16 cellular contexts compared by ENCODE assay signal in the genomic region with DNA sequence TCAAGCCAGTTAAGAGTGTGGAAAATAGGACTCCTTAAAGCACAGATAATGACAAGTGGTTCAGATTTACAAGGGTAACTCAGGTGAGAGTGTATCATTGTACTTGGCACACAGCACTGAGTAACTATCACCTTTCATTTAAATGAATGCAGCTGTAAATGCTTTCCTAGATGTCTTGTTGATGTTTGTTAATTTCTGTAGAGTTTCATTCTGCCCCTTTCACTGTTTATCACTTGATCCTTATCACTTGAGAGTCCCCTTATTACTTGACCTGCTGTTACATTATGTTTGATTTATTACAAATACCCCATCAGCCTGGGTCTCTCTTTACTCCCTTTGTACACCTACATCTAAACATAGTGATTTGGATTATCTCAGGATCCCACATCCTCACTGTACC. TPM values are rescaled to one million over a fixed set of nuclear protein-coding genes. Genes with fewer than 3 reads are reported as not detected.
DNase-seq lines count a peak whose midpoint lies in the region; ATAC-seq and TF ChIP-seq lines count a peak whose summit lies in the region.
"Had no signal": no experiment of that assay in that cellular context is flagged by ENCODE, and none has a peak within 500 bp of the region (broad histone marks: within the 10 kb centered on the region; RNA-seq: fewer than 3 reads in every experiment).

No MANE protein-coding gene starts in this region.

- in situ Hi-C loops in ACHN (cut with HindIII; ENCODE audit: low pct_ligation_motif_present, low pct_unique_long_range_greater_than_20kb, low sequenced_read_pairs) = no loop called here

- H3K4me3 ChIP-seq in ACC112 (ENCODE audit: low read depth, low read length) (no peak overlapping the region), osteoblast (ENCODE audit: insufficient read depth, low read length) (no peak overlapping the region), H7 (ENCODE audit: insufficient read depth, low read depth, low read length) (no peak overlapping the region)
- H3K4me3 ChIP-seq: HAP-1 had no signal

- H3K27ac Mint-ChIP-seq in IgD-negative memory B cell (peak overlapping the region in 2 of 3 donors; percentile 37 to 47), brain (peak overlapping the region in 2 of 5 experiments; percentile 24 to 41)
- no peak overlapping the region for H3K27ac Mint-ChIP-seq in activated naive CD8-positive, alpha-beta T cell treated with anti-CD3 and anti-CD28 coated beads, Interleukin-2, amount 50 U/mL, for 24 hours
- H3K27ac Mint-ChIP-seq: CD14-positive monocyte had no signal

- ATAC-seq in activated naive CD8-positive, alpha-beta T cell treated with anti-CD3 and anti-CD28 coated beads, Interleukin-2, amount 50 U/mL, for 24 hours = no peak
- ATAC-seq: Panc1, Right ventricle myocardium inferior had no signal

- no peak overlapping the region for H3K4me2 ChIP-seq in osteoblast (ENCODE audit: insufficient read depth, low read length)

- H3K4me1 ChIP-seq in ACC112 (ENCODE audit: control insufficient read depth, insufficient read depth, low read length, unreplicated experiment) (peaks cover 13% of the 10 kb centered on the region), osteoblast (ENCODE audit: insufficient read depth, low read length) (peaks cover 11% of the 10 kb centered on the region)

- DNase-seq in osteoblast (ENCODE audit: insufficient read length, low spot score, missing footprints) (peak; percentile 3), H7 (no peak), ACHN (no peak)
- DNase-seq in activated naive CD8-positive, alpha-beta T cell treated with anti-CD3 and anti-CD28 coated beads, Interleukin-2, amount 50 U/mL, for 24 hours = no peak
- DNase-seq: AML-193, DMS79, NCI-H187, NCI-H510A, NCI-H82 had no signal

- TF ChIP-seq CTCF in brain (conservative IDR thresholded peaks at IDR 0.05) = no peak
- TF ChIP-seq CTCF in osteoblast (IDR thresholded peaks at IDR 0.05; ENCODE audit: extremely low read depth, low read depth, low read length) = no peak

- H3K27me3 Mint-ChIP-seq in IgD-negative memory B cell = no peaks in the 10 kb centered on the region
- peaks cover 5% of the 10 kb centered on the region for H3K27me3 Mint-ChIP-seq in brain
- no peaks in the 10 kb centered on the region for H3K27me3 Mint-ChIP-seq in activated naive CD8-positive, alpha-beta T cell treated with anti-CD3 and anti-CD28 coated beads, Interleukin-2, amount 50 U/mL, for 24 hours

- H3K4me3 Mint-ChIP-seq in IgD-negative memory B cell = peak overlapping the region in 2 of 4 donors; percentile 4 to 21
- H3K4me3 Mint-ChIP-seq in brain = peak overlapping the region in 4 of 5 experiments; percentile 27 to 96 (median 72)
- no peak overlapping the region for H3K4me3 Mint-ChIP-seq in activated naive CD8-positive, alpha-beta T cell treated with anti-CD3 and anti-CD28 coated beads, Interleukin-2, amount 50 U/mL, for 24 hours
- H3K4me3 Mint-ChIP-seq: CD14-positive monocyte had no signal

- no peaks in the 10 kb centered on the region for H3K27me3 ChIP-seq in ACC112 (ENCODE audit: insufficient read depth, low read length)
- no peaks in the 10 kb centered on the region for H3K27me3 ChIP-seq in osteoblast (ENCODE audit: insufficient read depth, low read length)
- no peaks in the 10 kb centered on the region for H3K27me3 ChIP-seq in H7 (ENCODE audit: control insufficient read depth, insufficient read depth, low read length)

- peaks cover 6% of the 10 kb centered on the region for H4K20me1 ChIP-seq in osteoblast (ENCODE audit: insufficient read depth, low read length)

- H3K79me2 ChIP-seq in ACC112 (ENCODE audit: control insufficient read depth, insufficient read depth, low read length, unreplicated experiment) = peaks cover 12% of the 10 kb centered on the region
- peaks cover 27% of the 10 kb centered on the region for H3K79me2 ChIP-seq in osteoblast (ENCODE audit: insufficient read depth, low read length)

- no peaks in the 10 kb centered on the region for H3K36me3 ChIP-seq in ACC112 (ENCODE audit: insufficient read depth, low read length)
- peaks cover 8% of the 10 kb centered on the region for H3K36me3 ChIP-seq in osteoblast (ENCODE audit: insufficient read depth, low read length)
- H3K36me3 ChIP-seq in H7 (replicated peaks; ENCODE audit: control insufficient read depth, insufficient read depth, low read length) = peaks cover 6% of the 10 kb centered on the region

- H3K36me3 Mint-ChIP-seq in IgD-negative memory B cell = peaks cover 11% of the 10 kb centered on the region
- peaks cover 56% of the 10 kb centered on the region for H3K36me3 Mint-ChIP-seq in brain
- peaks cover 76% of the 10 kb centered on the region for H3K36me3 Mint-ChIP-seq in activated naive CD8-positive, alpha-beta T cell treated with anti-CD3 and anti-CD28 coated beads, Interleukin-2, amount 50 U/mL, for 24 hours (ENCODE audit: low read depth)

- no peaks in the 10 kb centered on the region for H3K9me3 ChIP-seq in osteoblast (ENCODE audit: low read depth, low read length)

- H3K9me3 Mint-ChIP-seq in IgD-negative memory B cell (peaks cover 0 to 4% (median 0%) of the 10 kb centered on the region in 3 donors), brain (peaks cover 0 to 9% (median 3%) of the 10 kb centered on the region in 5 experiments)
- peaks cover 3% of the 10 kb centered on the region for H3K9me3 Mint-ChIP-seq in activated naive CD8-positive, alpha-beta T cell treated with anti-CD3 and anti-CD28 coated beads, Interleukin-2, amount 50 U/mL, for 24 hours

- peak overlapping the region; percentile 53; the same call in 1 of the 2 replicates for H3K27ac ChIP-seq in ACC112 (ENCODE audit: low read depth, low read length)
- no peak overlapping the region for H3K27ac ChIP-seq in osteoblast (ENCODE audit: low read depth, low read length)

- H3K4me1 Mint-ChIP-seq in IgD-negative memory B cell = peaks cover 11 to 21% (median 18%) of the 10 kb centered on the region in 3 donors
- peaks cover 40% of the 10 kb centered on the region for H3K4me1 Mint-ChIP-seq in brain
- H3K4me1 Mint-ChIP-seq in activated naive CD8-positive, alpha-beta T cell treated with anti-CD3 and anti-CD28 coated beads, Interleukin-2, amount 50 U/mL, for 24 hours = peaks cover 22% of the 10 kb centered on the region

- H2AFZ ChIP-seq in ACC112 (ENCODE audit: low read length, unreplicated experiment) (no peak overlapping the region), osteoblast (ENCODE audit: low read length) (no peak overlapping the region)

RNA-seq across cellular contexts. Expression of gene ZNF527, which starts 38.1 kb away (rescaled TPM):
- polyA plus RNA-seq in IgD-negative memory B cell (10.4 TPM), brain (ENCODE audit: insufficient read depth, low read depth, low replicate concordance) (0.80 TPM)
- total RNA-seq in osteoblast = 5.4 and 7.4 TPM in 2 replicates
- total RNA-seq in H7 (2014; rRNA removed; shearing (Covaris generic)) = 1.8 and 4.8 TPM in 2 replicates
